In the genomic region with DNA sequence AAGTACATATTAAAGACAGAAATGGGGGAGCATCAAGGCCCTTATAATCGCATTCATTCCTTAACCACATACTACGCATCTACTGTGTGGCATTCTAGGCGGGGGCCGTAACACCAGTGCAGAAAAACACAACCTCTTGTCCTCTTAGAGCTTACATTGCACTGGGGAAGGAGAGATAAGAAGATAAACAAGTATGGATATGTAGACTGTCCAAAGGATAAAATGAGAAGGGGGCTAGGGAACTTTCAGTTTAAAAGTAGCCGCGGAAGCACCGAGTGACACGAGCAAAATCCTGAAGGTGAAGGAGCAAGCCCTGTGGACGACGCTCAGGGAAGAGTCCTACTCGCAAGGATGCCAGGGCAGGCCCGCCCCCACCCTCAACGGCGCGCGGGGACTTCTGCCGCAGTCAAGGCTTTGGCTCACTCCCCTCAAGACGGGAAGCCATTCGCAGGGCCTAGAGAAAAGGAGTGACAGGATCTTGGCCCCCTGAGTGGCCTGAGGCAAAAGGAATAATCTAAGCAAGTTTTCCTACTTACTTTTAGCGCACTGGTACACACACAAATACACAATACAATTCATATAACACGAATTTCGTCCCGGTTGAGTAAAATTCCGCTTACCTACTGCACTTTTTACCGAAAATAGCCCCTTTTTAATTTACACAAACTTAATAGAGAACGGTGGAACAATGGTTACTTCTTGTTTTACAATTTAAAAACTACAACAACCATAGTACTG, we compare ENCODE assay signal across 7 cellular contexts. TPM values are rescaled to one million over a fixed set of nuclear protein-coding genes. Genes with fewer than 3 reads are reported as not detected.
DNase-seq lines count a peak whose midpoint lies in the region; ATAC-seq, FAIRE-seq and TF ChIP-seq lines count a peak whose summit lies in the region.

No MANE protein-coding gene starts in this region.

- ATAC-seq in HG03196 (IDR thresholded peaks at IDR 0.05; ENCODE audit: unreplicated experiment), result no peak

- H3K4me1 ChIP-seq in Loucy (ENCODE audit: insufficient read depth, low read length, poor library complexity, severe bottlenecking) (peaks cover 50% of the 10 kb centered on the region), keratinocyte (ENCODE audit: control insufficient read depth, extremely low read depth, insufficient read depth, low read length) (peaks cover 11% of the 10 kb centered on the region)

- H3K9me2 ChIP-seq in Loucy (replicated peaks; ENCODE audit: low read depth, low read length), result no peaks in the 10 kb centered on the region

- H3K9me3 ChIP-seq in Loucy (ENCODE audit: insufficient read depth, low read depth, low read length) (no peaks in the 10 kb centered on the region), keratinocyte (ENCODE audit: control insufficient read depth, low read depth, low read length) (no peaks in the 10 kb centered on the region)

- H3K9ac ChIP-seq in Loucy (ENCODE audit: low read depth, low read length, poor library complexity, severe bottlenecking) (peak overlapping the region; percentile 99), keratinocyte (ENCODE audit: control insufficient read depth, extremely low read depth, insufficient read depth, low read length) (peak overlapping the region; percentile 97)

- H3K36me3 ChIP-seq in Loucy (ENCODE audit: insufficient read depth, low read length), result no peaks in the 10 kb centered on the region
- no peaks in the 10 kb centered on the region for H3K36me3 ChIP-seq in bronchial epithelial cell (ENCODE audit: control insufficient read depth, insufficient read depth, low read length)
- no peaks in the 10 kb centered on the region for H3K36me3 ChIP-seq in keratinocyte (ENCODE audit: control insufficient read depth in 2 of 2, extremely low read depth in 1 of 2, insufficient read depth in 2 of 2, low read length in 2 of 2)

- no peaks in the 10 kb centered on the region for H3K9me1 ChIP-seq in keratinocyte (ENCODE audit: control insufficient read depth, extremely low read depth, insufficient read depth, low read length)

- peak overlapping the region; percentile 88 for H3K27ac ChIP-seq in keratinocyte (ENCODE audit: control insufficient read depth, insufficient read depth, low read length)

- H3K4me3 ChIP-seq in Loucy (ENCODE audit: low read length, poor library complexity, severe bottlenecking) (peak overlapping the region; percentile 93), bronchial epithelial cell (ENCODE audit: low read depth, low read length) (peak overlapping the region; percentile 94), keratinocyte (ENCODE audit: control insufficient read depth in 2 of 3, extremely low read depth in 1 of 3, insufficient read depth in 2 of 3, low read depth in 1 of 3, low read length in 3 of 3) (peak overlapping the region; percentile 95 to 98 (median 95))

- peak; percentile 32; the same call in 1 of the 2 replicates for TF ChIP-seq POLR2A in GM12892 (IDR thresholded peaks at IDR 0.05; ENCODE audit: low read depth, low read length)

- dilution Hi-C loops in keratinocyte (cut with MboI; ENCODE audit: extremely low pct_ligation_motif_present, low sequenced_read_pairs), result no loop called here

- H2AFZ ChIP-seq in Loucy (ENCODE audit: low read length), result peak overlapping the region; percentile 87; the same call in 1 of the 2 replicates
- peak overlapping the region; percentile 61 for H2AFZ ChIP-seq in keratinocyte (ENCODE audit: control insufficient read depth, low read length)

- H3K4me2 ChIP-seq in Loucy (ENCODE audit: low read depth, low read length, poor library complexity, severe bottlenecking) (peak overlapping the region; percentile 95), keratinocyte (ENCODE audit: control insufficient read depth, extremely low read depth, insufficient read depth, low read depth, low read length) (peak overlapping the region; percentile 79)

- H3K27me3 ChIP-seq in Loucy (ENCODE audit: insufficient read depth, low read length, poor library complexity, severe bottlenecking) (no peaks in the 10 kb centered on the region), bronchial epithelial cell (ENCODE audit: control insufficient read depth, insufficient read depth, low read length) (no peaks in the 10 kb centered on the region), keratinocyte (ENCODE audit: control insufficient read depth, extremely low read depth, insufficient read depth, low read length) (no peaks in the 10 kb centered on the region)

- H3K79me2 ChIP-seq in Loucy (ENCODE audit: insufficient read depth, low read length), result peaks cover 97% of the 10 kb centered on the region
- peaks cover 88% of the 10 kb centered on the region for H3K79me2 ChIP-seq in keratinocyte (ENCODE audit: control insufficient read depth, insufficient read depth, low read length)

- FAIRE-seq in GM12892 (lab: Jason Lieb, UNC), result no peak
- FAIRE-seq in bronchial epithelial cell (lab: Jason Lieb, UNC), result no peak
- FAIRE-seq in keratinocyte (lab: Jason Lieb, UNC), result no peak

- peaks cover 81% of the 10 kb centered on the region for H4K20me1 ChIP-seq in Loucy (ENCODE audit: insufficient read depth, low read length, poor library complexity, severe bottlenecking)
- H4K20me1 ChIP-seq in keratinocyte (ENCODE audit: control insufficient read depth, extremely low read depth, insufficient read depth, low read length), result peaks cover 4% of the 10 kb centered on the region

- TF ChIP-seq CTCF in Loucy (conservative IDR thresholded peaks at IDR 0.05; ENCODE audit: low read length) (no peak), bronchial epithelial cell (IDR thresholded peaks at IDR 0.05; ENCODE audit: insufficient read depth, low read length, severe bottlenecking) (no peak), keratinocyte (optimal IDR thresholded peaks at IDR 0.05 in 1 of 3, IDR thresholded peaks at IDR 0.05 in 1 of 3, conservative IDR thresholded peaks at IDR 0.05 in 1 of 3; ENCODE audit: extremely low read depth in 1 of 3, insufficient read depth in 2 of 3, low read length in 3 of 3) (no peak)

- no peak for DNase-seq in GM12892 (ENCODE audit: insufficient read length)
- DNase-seq in UCSD-AML1 (lab: John Stamatoyannopoulos, UW; ENCODE audit: unreplicated experiment), result peak; percentile 62
- DNase-seq in bronchial epithelial cell (ENCODE audit: low read depth), result no peak
- DNase-seq in keratinocyte (ENCODE audit: low read depth, low spot score), result no peak
- peak; percentile 39 for DNase-seq in stimulated activated CD4-positive, alpha-beta T cell treated with anti-CD3 and anti-CD28 coated beads, Interleukin-12 subunit alpha, Interleukin-12 subunit beta, amount 100 ng/mL, for 4 hours

- no peaks in the 10 kb centered on the region; the same call in 1 of the 2 replicates for H3F3A ChIP-seq in Loucy (ENCODE audit: low read depth)

RNA-seq across cellular contexts. Expression of gene NIPBL, which starts 1.3 kb away (rescaled TPM):
- polyA plus RNA-seq in GM12892 (2012; ENCODE audit: missing spikeins), result 17.6 TPM
- total RNA-seq in bronchial epithelial cell, result 20.0 and 26.5 TPM in 2 replicates
- 21.4 to 26.0 TPM (median 23.4 TPM) in 3 replicates for polyA plus RNA-seq in keratinocyte
- 48.9 TPM for polyA plus RNA-seq in keratinocyte (2011; ENCODE audit: low read depth)
- 8.9 and 16.8 TPM in 2 replicates for polyA plus RNA-seq in keratinocyte (2011; cell fraction: cytosol; rRNA removed)
- polyA plus RNA-seq in keratinocyte (2011; cell fraction: nucleus; rRNA removed), result 36.2 and 42.3 TPM in 2 replicates
- 14.4 and 18.6 TPM in 2 replicates for polyA plus RNA-seq in keratinocyte (2012; ENCODE audit: low replicate concordance)
- polyA minus RNA-seq in keratinocyte, result 44.4 to 137 TPM (median 75.1 TPM) in 3 replicates
- 14.0 TPM for polyA minus RNA-seq in keratinocyte (2011; cell fraction: cytosol; rRNA and poly(A)+ RNA removed)
- polyA minus RNA-seq in keratinocyte (2011; cell fraction: nucleus; rRNA and poly(A)+ RNA removed), result 54.3 and 109 TPM in 2 replicates

Comparison
In these comparisons a context has a peak if more than half of its experiments do, and no peak if none do; other contexts are left out.
1. DNase-seq: peak in UCSD-AML1 (single experiment) and stimulated activated CD4-positive, alpha-beta T cell treated with anti-CD3 and anti-CD28 coated beads, Interleukin-12 subunit alpha, Interleukin-12 subunit beta, amount 100 ng/mL, for 4 hours (single experiment); none in GM12892 (single experiment), bronchial epithelial cell (single experiment) and keratinocyte (single experiment).
2. Peak in every context shown above with its lines, with median percentiles within 50 percentile points of each other: H3K4me3 ChIP-seq.